In the genomic region with DNA sequence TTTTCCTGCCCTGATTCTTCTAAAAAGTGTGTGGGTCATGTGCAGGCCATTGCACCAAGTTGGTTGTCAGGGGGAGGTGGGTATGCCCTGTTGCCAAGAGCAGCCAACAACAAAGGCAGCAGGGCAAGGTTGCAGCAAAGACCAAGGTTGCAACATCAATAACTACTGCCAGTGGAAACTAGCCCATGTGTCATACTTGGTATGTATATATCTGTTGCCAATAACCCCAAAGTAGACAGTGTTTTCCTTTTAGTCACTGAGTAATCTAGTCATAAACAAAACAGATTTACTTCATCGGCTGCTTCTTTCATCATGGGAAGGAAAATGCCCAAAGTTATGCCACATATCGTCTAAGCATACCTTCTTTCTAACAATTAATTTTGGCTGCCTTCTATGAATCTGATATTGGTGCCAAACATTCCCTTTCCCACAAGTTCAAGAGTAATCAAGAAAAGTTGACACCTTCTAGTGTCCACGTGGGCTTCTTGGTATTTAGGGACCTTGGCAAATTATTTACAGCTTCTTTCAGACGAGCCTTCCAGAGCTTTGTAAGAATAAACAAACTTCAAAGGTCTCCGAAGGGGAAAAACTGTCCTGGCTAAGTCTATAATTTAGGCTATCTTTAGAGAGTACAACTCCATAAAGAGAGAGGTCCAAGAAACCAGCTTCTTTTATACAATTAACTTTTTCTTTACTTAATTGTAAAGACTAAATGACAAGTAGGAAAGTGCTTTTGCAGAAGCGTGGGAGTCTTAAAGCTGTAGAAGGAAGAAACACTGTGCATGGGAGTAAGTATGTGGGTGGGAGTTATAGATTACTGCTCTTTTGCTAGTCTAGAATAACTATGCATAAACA, we compare ENCODE assay signal across 9 cellular contexts. TPM values are rescaled to one million over a fixed set of nuclear protein-coding genes. Genes with fewer than 3 reads are reported as not detected.
DNase-seq lines count a peak whose midpoint lies in the region; ATAC-seq, FAIRE-seq and TF ChIP-seq lines count a peak whose summit lies in the region.
"Had no signal": no experiment of that assay in that cellular context is flagged by ENCODE, and none has a peak within 500 bp of the region (broad histone marks: within the 10 kb centered on the region; RNA-seq: fewer than 3 reads in every experiment).

No MANE protein-coding gene starts in this region.

- POLR2A ChIA-PET in naive thymus-derived CD4-positive, alpha-beta T cell (lab: Charles Lee), result interaction anchor here (0.7 to 12.9 kb wide), 13 partner anchors 8 to 120 kb away, joined by 3 to 252 read pairs (median 4); partner anchors contain the start of gene MBNL1

- FAIRE-seq in GM12891 (lab: Jason Lieb, UNC), result peak; percentile 85

- H3K4me1 Mint-ChIP-seq in dendritic cell treated with granulocyte-macrophage colony-stimulating factor and Interleukin-4, amounts not matched to agents 40 ng/mL and 50 ng/mL, for 4 days (ENCODE audit: low read depth), result peaks cover 50% of the 10 kb centered on the region
- peaks cover 68 to 98% (median 90%) of the 10 kb centered on the region in 7 donors for H3K4me1 Mint-ChIP-seq in naive thymus-derived CD4-positive, alpha-beta T cell

- peak overlapping the region; percentile 20 for H3K4me3 Mint-ChIP-seq in dendritic cell treated with granulocyte-macrophage colony-stimulating factor and Interleukin-4, amounts not matched to agents 40 ng/mL and 50 ng/mL, for 4 days
- peak overlapping the region; percentile 71 to 87 (median 81) for H3K4me3 Mint-ChIP-seq in naive thymus-derived CD4-positive, alpha-beta T cell

- peaks cover 16% of the 10 kb centered on the region for H3K36me3 Mint-ChIP-seq in dendritic cell treated with granulocyte-macrophage colony-stimulating factor and Interleukin-4, amounts not matched to agents 40 ng/mL and 50 ng/mL, for 4 days (ENCODE audit: low read depth)
- H3K36me3 Mint-ChIP-seq in naive thymus-derived CD4-positive, alpha-beta T cell, result peaks cover 4 to 50% (median 8%) of the 10 kb centered on the region in 5 donors

- peak overlapping the region; percentile 52 for H3K27ac Mint-ChIP-seq in dendritic cell treated with granulocyte-macrophage colony-stimulating factor and Interleukin-4, amounts not matched to agents 40 ng/mL and 50 ng/mL, for 4 days
- peak overlapping the region; percentile 83 to 99 (median 95) for H3K27ac Mint-ChIP-seq in naive thymus-derived CD4-positive, alpha-beta T cell

- no peaks in the 10 kb centered on the region for H3K9me3 ChIP-seq in naive thymus-derived CD4-positive, alpha-beta T cell (ENCODE audit: control insufficient read depth in 2 of 3, low read length in 3 of 3)

- no peaks in the 10 kb centered on the region for H3K9me3 Mint-ChIP-seq in dendritic cell treated with granulocyte-macrophage colony-stimulating factor and Interleukin-4, amounts not matched to agents 40 ng/mL and 50 ng/mL, for 4 days
- H3K9me3 Mint-ChIP-seq in naive thymus-derived CD4-positive, alpha-beta T cell, result peaks cover 0 to under 1% (median 0%) of the 10 kb centered on the region in 11 donors

- peaks cover 71 to 78% of the 10 kb centered on the region in 2 donors for H3K4me1 ChIP-seq in naive thymus-derived CD4-positive, alpha-beta T cell (ENCODE audit: control insufficient read depth in 2 of 2, insufficient read depth in 2 of 2, low read length in 2 of 2)

- peak overlapping the region; percentile 3 for H3K4me3 ChIP-seq in naive thymus-derived CD4-positive, alpha-beta T cell (ENCODE audit: low read length)
- H3K4me3 ChIP-seq: SK-N-MC had no signal

- DNase-seq in GM12891 (ENCODE audit: insufficient read length, low spot score) (no peak), T1000 (lab: John Stamatoyannopoulos, UW) (peak; percentile 78), NCI-H1092 treated with DMSO at 0.1 percent for 48 hours (lab: John Stamatoyannopoulos, UW) (no peak), NCI-H1694 treated with DMSO at 0.1 percent for 48 hours (lab: John Stamatoyannopoulos, UW) (no peak)
- peak in 6 of 9 donors; percentile 34 to 90 (median 52) for DNase-seq in naive thymus-derived CD4-positive, alpha-beta T cell

- no peaks in the 10 kb centered on the region for H3K27me3 ChIP-seq in naive thymus-derived CD4-positive, alpha-beta T cell (ENCODE audit: control insufficient read depth in 2 of 2, insufficient read depth in 2 of 2, low read length in 2 of 2)

- peak overlapping the region; percentile 83 for H3K27ac ChIP-seq in naive thymus-derived CD4-positive, alpha-beta T cell (ENCODE audit: low read depth, low read length)
- H3K27ac ChIP-seq: SK-N-MC had no signal

- intact Hi-C loops in dendritic cell treated with granulocyte-macrophage colony-stimulating factor and Interleukin-4, amounts not matched to agents 40 ng/mL and 50 ng/mL, for 4 days (cut with micrococcal nuclease), result no loop called here
- intact Hi-C loops in naive thymus-derived CD4-positive, alpha-beta T cell (cut with micrococcal nuclease), result loop anchor here (1.0 to 5.0 kb wide), 3 partner anchors 10 to 1056 kb away; partner anchors contain the start of genes MBNL1 (in 2 of the 2) and GPR171 (in 1 of the 2)

- H3K27me3 Mint-ChIP-seq in dendritic cell treated with granulocyte-macrophage colony-stimulating factor and Interleukin-4, amounts not matched to agents 40 ng/mL and 50 ng/mL, for 4 days, result no peaks in the 10 kb centered on the region
- H3K27me3 Mint-ChIP-seq in naive thymus-derived CD4-positive, alpha-beta T cell, result no peaks in the 10 kb centered on the region

- ATAC-seq in HG03439 (IDR thresholded peaks at IDR 0.05; ENCODE audit: unreplicated experiment), result peak; percentile 58
- ATAC-seq in naive thymus-derived CD4-positive, alpha-beta T cell, result peak; percentile 87
- no peak for ATAC-seq in HG03025 (IDR thresholded peaks at IDR 0.05; ENCODE audit: low FRiP score, unreplicated experiment)

- H3K36me3 ChIP-seq in naive thymus-derived CD4-positive, alpha-beta T cell (ENCODE audit: control insufficient read depth in 2 of 3, insufficient read depth in 3 of 3, low read length in 3 of 3), result no peaks in the 10 kb centered on the region

- CTCF ChIA-PET in naive thymus-derived CD4-positive, alpha-beta T cell (lab: Charles Lee), result interaction anchor here (0.5 to 3.7 kb wide), 9 partner anchors 9 to 185 kb away, joined by 3 to 19 read pairs (median 4); partner anchors contain the start of gene MBNL1

- TF ChIP-seq POLR2A in GM12891 (IDR thresholded peaks at IDR 0.05; ENCODE audit: low read depth, low read length), result no peak

TF ChIP-seq in GM12891, 5 proteins besides CTCF, POLR2A, EP300 and RAD21:
- no peak for TF ChIP-seq POLR2AphosphoS5 (IDR thresholded peaks at IDR 0.05; ENCODE audit: low read depth, low read length)
- TF ChIP-seq SPI1 (IDR thresholded peaks at IDR 0.05; ENCODE audit: low read depth, low read length), result no peak
- TF ChIP-seq TAF1 (IDR thresholded peaks at IDR 0.05; ENCODE audit: low read depth, low read length), result no peak
- no peak for TF ChIP-seq PAX5 (IDR thresholded peaks at IDR 0.05; ENCODE audit: insufficient read depth, low read length, severe bottlenecking)
- no peak for TF ChIP-seq POU2F2 (IDR thresholded peaks at IDR 0.05; ENCODE audit: low read depth, low read length)

RNA-seq across cellular contexts. Expression of gene MBNL1, which starts 10.1 kb away (rescaled TPM):
- polyA plus RNA-seq in GM12891 (2012; ENCODE audit: low read depth, missing spikeins), result 103 TPM
- total RNA-seq in naive thymus-derived CD4-positive, alpha-beta T cell, result 100 to 1,000 TPM; 459 to 675 (median 508) TPM
- 100 to 1,000 TPM; 371 to 389 TPM for polyA plus RNA-seq in naive thymus-derived CD4-positive, alpha-beta T cell

Comparison
In these comparisons a context has a peak if more than half of its experiments do, and no peak if none do; other contexts are left out.
1. DNase-seq: peak in T1000 (single experiment) and naive thymus-derived CD4-positive, alpha-beta T cell (6 of 9); none in GM12891 (single experiment), NCI-H1092 treated with DMSO at 0.1 percent for 48 hours (single experiment) and NCI-H1694 treated with DMSO at 0.1 percent for 48 hours (single experiment).